Comparison of ENCODE assay signal across 8 cellular contexts in the genomic region with DNA sequence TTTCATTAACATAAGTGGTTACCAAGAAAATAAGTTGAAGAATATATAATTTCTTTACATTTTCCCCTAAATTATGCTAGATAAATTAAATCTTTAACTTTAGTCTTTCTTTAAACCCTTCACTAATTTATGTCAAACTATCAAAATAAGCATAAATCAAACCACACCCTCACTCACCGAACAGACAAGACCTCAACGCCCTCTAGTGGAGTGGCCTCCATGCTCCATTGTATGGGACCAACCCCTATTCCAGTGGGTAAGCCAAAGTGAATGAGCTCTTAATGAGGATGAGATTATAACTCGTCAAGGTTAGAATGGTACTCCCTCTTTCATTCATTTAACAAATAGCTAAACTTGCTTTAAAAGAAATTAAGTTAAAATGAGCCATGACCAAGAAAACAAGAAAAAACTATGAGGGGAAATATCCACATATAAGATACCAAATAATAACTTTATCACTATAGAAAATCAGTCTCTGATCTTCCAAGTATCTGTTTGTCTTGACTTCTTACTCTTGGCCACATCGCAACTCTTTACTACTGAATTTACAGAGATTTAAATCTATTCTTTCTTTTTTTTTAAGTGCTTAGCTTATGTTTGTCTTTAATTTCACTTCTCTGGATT. TPM values are rescaled to one million over a fixed set of nuclear protein-coding genes. Genes with fewer than 3 reads are reported as not detected.
DNase-seq lines count a peak whose midpoint lies in the region; ATAC-seq and TF ChIP-seq lines count a peak whose summit lies in the region.

No MANE protein-coding gene starts in this region.

- no peak overlapping the region for H3K27ac ChIP-seq in sigmoid colon

- TF ChIP-seq CTCF in sigmoid colon (IDR thresholded peaks at IDR 0.05), result peak; percentile 42 to 77 (median 60)

- no peak for TF ChIP-seq POLR2A in sigmoid colon (IDR thresholded peaks at IDR 0.05)

- CTCF ChIA-PET in T-cell (lab: Charles Lee), result interaction anchor here (0.5 to 1.8 kb wide), 25 partner anchors 8 to 1231 kb away, joined by 3 to 15 read pairs (median 4); a partner anchor contains a TSS

- no peak for TF ChIP-seq EP300 in sigmoid colon (IDR thresholded peaks at IDR 0.05)

- no peak overlapping the region for H3K4me3 ChIP-seq in sigmoid colon

- H3K36me3 Mint-ChIP-seq in T-cell, result no peaks in the 10 kb centered on the region
- H3K36me3 Mint-ChIP-seq in activated naive CD8-positive, alpha-beta T cell treated with anti-CD3 and anti-CD28 coated beads, Interleukin-2, amount 50 U/mL, for 24 hours (ENCODE audit: low read depth), result no peaks in the 10 kb centered on the region

- DNase-seq in EL, result peak; percentile 66
- DNase-seq in HuH-7 (ENCODE audit: low spot score), result peak; percentile 37
- DNase-seq in T-cell, result peak; percentile 30 to 72 (median 58)
- DNase-seq in activated naive CD8-positive, alpha-beta T cell treated with anti-CD3 and anti-CD28 coated beads, Interleukin-2, amount 50 U/mL, for 24 hours, result peak; percentile 75
- peak; percentile 73 for DNase-seq in left cardiac atrium
- peak; percentile 72 for DNase-seq in sigmoid colon

- H3K9me3 ChIP-seq in sigmoid colon, result no peaks in the 10 kb centered on the region

- no peaks in the 10 kb centered on the region for H3K36me3 ChIP-seq in sigmoid colon

- no peak overlapping the region for H3K27ac Mint-ChIP-seq in T-cell
- no peak overlapping the region for H3K27ac Mint-ChIP-seq in activated naive CD8-positive, alpha-beta T cell treated with anti-CD3 and anti-CD28 coated beads, Interleukin-2, amount 50 U/mL, for 24 hours

- 24 to 26% methylated on average over 4 of the region's 4 CpGs for WGBS in sigmoid colon, 2 donors

- H3K4me3 Mint-ChIP-seq in T-cell, result no peak overlapping the region
- no peak overlapping the region for H3K4me3 Mint-ChIP-seq in activated naive CD8-positive, alpha-beta T cell treated with anti-CD3 and anti-CD28 coated beads, Interleukin-2, amount 50 U/mL, for 24 hours

- intact Hi-C loops in left cardiac atrium (cut with DNase I) (loop anchor here (2.0 to 10.0 kb wide), 2 partner anchors 112 to 114 kb away; no protein-coding TSS in a partner anchor), sigmoid colon (cut with DNase I) (loop anchor here (5.0 kb wide), 1 partner anchor 115 kb away; no protein-coding TSS in a partner anchor)

- H3K27me3 ChIP-seq in sigmoid colon, result no peaks in the 10 kb centered on the region

- POLR2A ChIA-PET in T-cell (lab: Charles Lee), result interaction anchor here in 1 of 2 donors (0.5 to 0.7 kb wide), 2 partner anchors 92 to 139 kb away, joined by 3 read pairs; no protein-coding TSS in a partner anchor

- ATAC-seq in GM21423 (IDR thresholded peaks at IDR 0.05; ENCODE audit: unreplicated experiment), result peak; percentile 87
- peak; percentile 76 to 96 (median 84) for ATAC-seq in T-cell (replicated peaks in 1 of 4)
- ATAC-seq in activated naive CD8-positive, alpha-beta T cell treated with anti-CD3 and anti-CD28 coated beads, Interleukin-2, amount 50 U/mL, for 24 hours, result peak; percentile 84
- ATAC-seq in left cardiac atrium, result peak; percentile 77 to 82
- no peak for ATAC-seq in HG02763 (IDR thresholded peaks at IDR 0.05; ENCODE audit: unreplicated experiment)

- no peaks in the 10 kb centered on the region for H3K9me3 Mint-ChIP-seq in T-cell
- no peaks in the 10 kb centered on the region for H3K9me3 Mint-ChIP-seq in activated naive CD8-positive, alpha-beta T cell treated with anti-CD3 and anti-CD28 coated beads, Interleukin-2, amount 50 U/mL, for 24 hours

- H3K4me1 Mint-ChIP-seq in T-cell, result peaks cover 5 to 12% (median 11%) of the 10 kb centered on the region in 3 donors
- peaks cover 32% of the 10 kb centered on the region for H3K4me1 Mint-ChIP-seq in activated naive CD8-positive, alpha-beta T cell treated with anti-CD3 and anti-CD28 coated beads, Interleukin-2, amount 50 U/mL, for 24 hours

- H3K4me1 ChIP-seq in sigmoid colon, result no peaks in the 10 kb centered on the region

- H3K27me3 Mint-ChIP-seq in T-cell, result no peaks in the 10 kb centered on the region
- peaks cover 7% of the 10 kb centered on the region for H3K27me3 Mint-ChIP-seq in activated naive CD8-positive, alpha-beta T cell treated with anti-CD3 and anti-CD28 coated beads, Interleukin-2, amount 50 U/mL, for 24 hours

RNA-seq across cellular contexts. Expression of a gene that starts 15.6 kb away (rescaled TPM):
- total RNA-seq in T-cell (1 to 10 TPM in 3 of 5 donors, under 1 TPM in 2; 0.43 to 4.6 (median 3.2) TPM), left cardiac atrium (1 to 10 TPM; 4.7 to 8.9 TPM), sigmoid colon (1 to 10 TPM; 2.2 to 5.1 (median 3.8) TPM)
- polyA plus RNA-seq in sigmoid colon, result 1 to 10 TPM; 1.8 to 3.7 (median 1.8) TPM
